In the genomic region with DNA sequence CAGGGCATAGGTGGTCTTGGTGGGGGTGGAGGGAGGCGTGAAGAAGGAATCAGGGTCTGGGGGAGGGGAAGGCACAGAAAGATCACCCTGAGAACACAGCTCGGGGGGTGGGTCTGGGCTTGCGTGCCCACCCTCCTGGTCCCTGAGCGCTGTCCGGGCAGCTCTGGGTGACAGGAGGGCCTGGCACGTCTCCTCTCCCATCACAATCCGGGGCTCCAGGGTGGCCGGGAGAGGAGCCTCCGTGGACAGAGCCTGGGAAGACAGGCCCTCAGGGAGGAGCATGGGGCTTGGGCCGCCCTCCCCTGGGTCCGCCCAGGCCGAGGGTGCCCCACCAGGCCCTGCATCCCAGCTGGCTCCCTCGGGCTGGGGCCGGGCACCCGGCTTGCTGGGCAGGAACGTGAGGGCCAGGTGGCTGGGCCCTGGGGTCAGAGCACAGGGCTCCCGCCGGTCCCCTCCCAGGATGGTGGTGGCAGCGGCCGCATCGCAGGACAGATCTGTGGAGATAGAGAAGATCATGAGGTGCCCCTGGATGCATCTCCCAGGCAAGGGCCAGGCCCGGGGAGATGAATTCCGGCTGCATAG, we compare ENCODE assay signal across 1 cellular context.
TF ChIP-seq lines count a peak whose summit lies in the region.

No MANE protein-coding gene starts in this region.

TF ChIP-seq in HepG2, 621 proteins besides CTCF, POLR2A, EP300 and RAD21:
- TF ChIP-seq, protein P1, sequence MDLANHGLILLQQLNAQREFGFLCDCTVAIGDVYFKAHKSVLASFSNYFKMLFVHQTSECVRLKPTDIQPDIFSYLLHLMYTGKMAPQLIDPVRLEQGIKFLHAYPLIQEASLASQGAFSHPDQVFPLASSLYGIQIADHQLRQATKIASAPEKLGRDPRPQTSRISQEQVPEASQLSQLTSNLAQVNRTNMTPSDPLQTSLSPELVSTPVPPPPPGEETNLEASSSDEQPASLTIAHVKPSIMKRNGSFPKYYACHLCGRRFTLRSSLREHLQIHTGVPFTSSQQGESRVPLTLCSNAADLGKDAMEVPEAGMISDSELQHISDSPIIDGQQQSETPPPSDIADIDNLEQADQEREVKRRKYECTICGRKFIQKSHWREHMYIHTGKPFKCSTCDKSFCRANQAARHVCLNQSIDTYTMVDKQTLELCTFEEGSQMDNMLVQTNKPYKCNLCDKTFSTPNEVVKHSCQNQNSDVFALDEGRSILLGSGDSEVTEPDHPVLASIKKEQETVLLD (CRISPR knock-in tag; IDR thresholded peaks at IDR 0.05; ENCODE audit: low read depth) = no peak
- TF ChIP-seq, protein P2, sequence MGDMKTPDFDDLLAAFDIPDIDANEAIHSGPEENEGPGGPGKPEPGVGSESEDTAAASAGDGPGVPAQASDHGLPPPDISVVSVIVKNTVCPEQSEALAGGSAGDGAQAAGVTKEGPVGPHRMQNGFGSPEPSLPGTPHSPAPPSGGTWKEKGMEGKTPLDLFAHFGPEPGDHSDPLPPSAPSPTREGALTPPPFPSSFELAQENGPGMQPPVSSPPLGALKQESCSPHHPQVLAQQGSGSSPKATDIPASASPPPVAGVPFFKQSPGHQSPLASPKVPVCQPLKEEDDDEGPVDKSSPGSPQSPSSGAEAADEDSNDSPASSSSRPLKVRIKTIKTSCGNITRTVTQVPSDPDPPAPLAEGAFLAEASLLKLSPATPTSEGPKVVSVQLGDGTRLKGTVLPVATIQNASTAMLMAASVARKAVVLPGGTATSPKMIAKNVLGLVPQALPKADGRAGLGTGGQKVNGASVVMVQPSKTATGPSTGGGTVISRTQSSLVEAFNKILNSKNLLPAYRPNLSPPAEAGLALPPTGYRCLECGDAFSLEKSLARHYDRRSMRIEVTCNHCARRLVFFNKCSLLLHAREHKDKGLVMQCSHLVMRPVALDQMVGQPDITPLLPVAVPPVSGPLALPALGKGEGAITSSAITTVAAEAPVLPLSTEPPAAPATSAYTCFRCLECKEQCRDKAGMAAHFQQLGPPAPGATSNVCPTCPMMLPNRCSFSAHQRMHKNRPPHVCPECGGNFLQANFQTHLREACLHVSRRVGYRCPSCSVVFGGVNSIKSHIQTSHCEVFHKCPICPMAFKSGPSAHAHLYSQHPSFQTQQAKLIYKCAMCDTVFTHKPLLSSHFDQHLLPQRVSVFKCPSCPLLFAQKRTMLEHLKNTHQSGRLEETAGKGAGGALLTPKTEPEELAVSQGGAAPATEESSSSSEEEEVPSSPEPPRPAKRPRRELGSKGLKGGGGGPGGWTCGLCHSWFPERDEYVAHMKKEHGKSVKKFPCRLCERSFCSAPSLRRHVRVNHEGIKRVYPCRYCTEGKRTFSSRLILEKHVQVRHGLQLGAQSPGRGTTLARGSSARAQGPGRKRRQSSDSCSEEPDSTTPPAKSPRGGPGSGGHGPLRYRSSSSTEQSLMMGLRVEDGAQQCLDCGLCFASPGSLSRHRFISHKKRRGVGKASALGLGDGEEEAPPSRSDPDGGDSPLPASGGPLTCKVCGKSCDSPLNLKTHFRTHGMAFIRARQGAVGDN (CRISPR knock-in tag; IDR thresholded peaks at IDR 0.05) = 0 out of 2 replicates have a peak, but pooled peaks have one; percentile 2
- no peak for TF ChIP-seq KLF12 (CRISPR knock-in tag; IDR thresholded peaks at IDR 0.05; ENCODE audit: borderline replicate concordance)
TF ChIP-seq in HepG2: peak in this region for 1.
